1 cellular context compared by ENCODE assay signal in genomic region chr17:82257473-82257872, GRCh38.
A peak's percentile ranks its signal among the peaks of the same experiment; 100 is the strongest.
TF ChIP-seq lines count a peak whose summit lies in the region.

No MANE protein-coding gene starts in this region.

TF ChIP-seq in H1, 55 proteins besides CTCF, POLR2A, EP300 and RAD21:
- TF ChIP-seq CHD2 (IDR thresholded peaks at IDR 0.05; ENCODE audit: low read length) (0 out of 2 replicates have a peak, but pooled peaks have one; percentile 50), GTF2F1 (IDR thresholded peaks at IDR 0.05; ENCODE audit: borderline replicate concordance, low read depth, low read length) (no peak), HDAC2 (IDR thresholded peaks at IDR 0.05; ENCODE audit: borderline replicate concordance in 1 of 2, low read depth in 2 of 2, low read length in 2 of 2) (no peak), SIN3A (conservative IDR thresholded peaks at IDR 0.05 in 1 of 2, IDR thresholded peaks at IDR 0.05 in 1 of 2; ENCODE audit: low read depth in 1 of 2, low read length in 2 of 2) (0 out of 4 replicates have a peak, but pooled peaks of 1 of the 2 experiments have one; percentile 22), SP2 (IDR thresholded peaks at IDR 0.05; ENCODE audit: low read length) (peak; percentile 13; the same call in 1 of the 2 replicates), TAF1 (IDR thresholded peaks at IDR 0.05; ENCODE audit: low read depth, low read length) (no peak), SP1 (IDR thresholded peaks at IDR 0.05; ENCODE audit: low read depth, low read length) (peak; percentile 80), RNF2 (IDR thresholded peaks at IDR 0.05; ENCODE audit: borderline replicate concordance, low read depth, low read length, missing control alignments, poor library complexity, severe bottlenecking) (no peak)
TF ChIP-seq in H1: peak in this region for 4.
